30 cellular contexts compared by ENCODE assay signal in the genomic region with DNA sequence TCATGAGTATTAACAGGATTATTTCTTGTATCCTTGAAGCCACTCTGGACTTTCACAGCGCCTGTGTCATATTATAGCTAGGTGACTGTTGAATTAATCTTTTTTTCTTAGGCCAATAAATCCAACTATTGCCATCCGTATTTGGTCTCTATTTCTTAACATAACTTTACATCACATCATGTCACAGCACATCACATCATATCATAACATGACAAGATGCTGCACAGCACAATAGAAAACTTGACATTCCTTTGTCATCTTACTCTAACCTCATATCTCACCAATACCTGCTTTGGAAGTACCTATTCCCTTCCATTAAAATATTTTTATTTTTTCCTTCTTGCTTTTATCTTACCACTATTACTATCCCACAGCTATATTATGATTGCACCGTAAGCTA.
"Had no signal": no experiment of that assay in that cellular context is flagged by ENCODE, and none has a peak within 500 bp of the region (broad histone marks: within the 10 kb centered on the region; RNA-seq: fewer than 3 reads in every experiment).

No MANE protein-coding gene starts in this region.

- H3K9me3 ChIP-seq: adrenal gland, ascending aorta, body of pancreas, breast epithelium had no signal

- H3K36me3 ChIP-seq: adrenal gland, ascending aorta, brain microvascular endothelial cell, breast epithelium, cardiac muscle cell had no signal

- H3K4me3 ChIP-seq: adrenal gland, ascending aorta, body of pancreas, breast epithelium, cardiac muscle cell had no signal

- H3K27ac ChIP-seq: adrenal gland, ascending aorta, body of pancreas, brain microvascular endothelial cell, breast epithelium, cardiac muscle cell had no signal

- H3K27me3 ChIP-seq: adrenal gland, ascending aorta, body of pancreas, brain microvascular endothelial cell, breast epithelium, cardiac muscle cell had no signal

- DNase-seq: activated effector memory CD4-positive, alpha-beta T cell treated with anti-CD3 and anti-CD28 coated beads, Interleukin-2, amount 50 U/mL, for 16 hours; activated effector memory CD4-positive, alpha-beta T cell treated with Interleukin-2 at 50 U/mL for 16 hours; activated gamma-delta T cell; activated gamma-delta T cell treated with Interleukin-2 at 50 U/mL for 16 hours; activated naive CD4-positive, alpha-beta T cell; activated naive CD4-positive, alpha-beta T cell treated with anti-CD3 and anti-CD28 coated beads for 36 hours; activated naive CD4-positive, alpha-beta T cell treated with anti-CD3 and anti-CD28 coated beads, Interleukin-2, amount 10 ng/mL, durations not matched to agents 7 days and 5 days; activated naive CD4-positive, alpha-beta T cell treated with anti-CD3 and anti-CD28 coated beads, Interleukin-2, amount 50 U/mL, for 16 hours; activated naive CD4-positive, alpha-beta T cell treated with Interleukin-2 at 50 U/mL for 16 hours; activated naive CD8-positive, alpha-beta T cell treated with anti-CD3 and anti-CD28 coated beads for 36 hours; activated naive CD8-positive, alpha-beta T cell treated with anti-CD3 and anti-CD28 coated beads, Interleukin-2, amount 10 ng/mL, durations not matched to agents 7 days and 5 days; activated naive CD8-positive, alpha-beta T cell treated with anti-CD3 and anti-CD28 coated beads, Interleukin-2, amount 50 U/mL, for 24 hours; activated T-cell treated with anti-CD3 and anti-CD28 coated beads, Interleukin-2, amount 50 U/mL, for 1 hour; activated T-cell treated with anti-CD3 and anti-CD28 coated beads, Interleukin-2, amount 50 U/mL, for 24 hours; activated T-cell treated with anti-CD3 and anti-CD28 coated beads, Interleukin-2, amount 50 U/mL, for 4 hours; activated T-cell treated with anti-CD3 and anti-CD28 coated beads, Interleukin-2, amount 50 U/mL, for 48 hours; activated T-cell treated with anti-CD3 and anti-CD28 coated beads, Interleukin-2, amount 50 U/mL, for 72 hours; adrenal gland; amniotic stem cell; amygdala; anterior cingulate cortex; aorta; body of pancreas; brain microvascular endothelial cell; caudate nucleus; central memory CD4-positive, alpha-beta T cell; cerebellar nuclear complex had no signal
